In the genomic region with DNA sequence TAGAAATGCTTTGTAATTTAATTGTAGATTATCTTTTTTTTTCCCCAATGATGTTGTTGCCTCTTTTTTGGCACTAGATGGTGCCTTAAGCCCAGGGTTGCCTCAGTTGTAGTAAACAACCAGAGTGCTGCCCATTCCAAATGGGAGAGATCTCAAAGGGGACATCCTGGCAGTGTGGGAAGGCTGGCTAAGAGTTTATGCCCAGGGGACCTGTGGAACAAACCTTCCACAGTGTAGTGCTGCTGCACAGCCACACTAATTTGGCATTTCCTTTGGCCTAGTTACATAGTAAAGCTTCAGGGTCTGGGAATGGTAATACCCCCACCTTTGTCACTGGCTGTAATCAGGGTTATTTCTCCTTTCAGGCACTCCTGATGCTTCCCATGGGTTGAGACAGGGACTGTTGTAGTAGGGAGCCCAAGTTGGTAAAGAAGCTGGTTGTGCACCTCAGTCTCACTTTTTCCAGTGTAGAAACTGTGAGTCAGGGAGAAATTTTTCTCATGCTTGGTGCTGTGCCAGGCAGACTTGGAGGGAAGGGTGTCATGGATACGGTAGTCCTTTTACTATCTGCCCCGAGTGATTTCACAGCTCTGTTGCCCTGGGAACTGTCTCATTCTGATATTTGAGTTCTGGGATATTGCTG, we compare ENCODE assay signal across 9 cellular contexts.
A peak's percentile ranks its signal among the peaks of the same experiment; 100 is the strongest.
DNase-seq lines count a peak whose midpoint lies in the region; TF ChIP-seq lines count a peak whose summit lies in the region.
"Had no signal": no experiment of that assay in that cellular context is flagged by ENCODE, and none has a peak within 500 bp of the region (broad histone marks: within the 10 kb centered on the region; RNA-seq: fewer than 3 reads in every experiment).

No MANE protein-coding gene starts in this region.

- H3K27me3 Mint-ChIP-seq in activated CD4-positive, alpha-beta memory T cell treated with anti-CD3 and anti-CD28 coated beads for 36 hours: peaks cover 9% of the 10 kb centered on the region

- H3F3A ChIP-seq in GM23248 (ENCODE audit: insufficient read depth): peaks cover 37% of the 10 kb centered on the region

- no peak overlapping the region for H3K4me3 Mint-ChIP-seq in activated CD4-positive, alpha-beta memory T cell treated with anti-CD3 and anti-CD28 coated beads for 36 hours
- H3K4me3 Mint-ChIP-seq: activated naive CD8-positive, alpha-beta T cell treated with anti-CD3 and anti-CD28 coated beads for 36 hours had no signal

- H3K9me3 ChIP-seq in GM23248 (ENCODE audit: low read depth): no peaks in the 10 kb centered on the region

- CTCF ChIA-PET in RWPE1 (lab: Yijun Ruan, JAX): interaction anchor here (0.6 to 0.9 kb wide), 7 partner anchors 8 to 644 kb away, joined by 3 to 6 read pairs (median 3); no protein-coding TSS in a partner anchor
- CTCF ChIA-PET in activated CD4-positive, alpha-beta memory T cell treated with anti-CD3 and anti-CD28 coated beads for 36 hours (lab: Charles Lee): no interaction called here

- H3K9me2 ChIP-seq in GM23248 (ENCODE audit: insufficient read depth): no peaks in the 10 kb centered on the region

- H3K27ac ChIP-seq in GM23248: peak overlapping the region; percentile 98
- peak overlapping the region; percentile 78 for H3K27ac ChIP-seq in RWPE1

- H3K36me3 Mint-ChIP-seq in activated CD4-positive, alpha-beta memory T cell treated with anti-CD3 and anti-CD28 coated beads for 36 hours: no peaks in the 10 kb centered on the region

- no peak overlapping the region for H3K27ac Mint-ChIP-seq in activated CD4-positive, alpha-beta memory T cell treated with anti-CD3 and anti-CD28 coated beads for 36 hours
- H3K27ac Mint-ChIP-seq: activated naive CD8-positive, alpha-beta T cell treated with anti-CD3 and anti-CD28 coated beads for 36 hours had no signal

- H3K9me3 Mint-ChIP-seq in activated CD4-positive, alpha-beta memory T cell treated with anti-CD3 and anti-CD28 coated beads for 36 hours: peaks cover 45% of the 10 kb centered on the region

- in situ Hi-C loops in GM23248 (cut with MboI): loop anchor here (25.0 kb wide), 2 partner anchors 624 to 1074 kb away; no protein-coding TSS in a partner anchor

- peak overlapping the region; percentile 73 for H3K4me2 ChIP-seq in GM23248 (ENCODE audit: unreplicated experiment)

- 0% methylated on average over 2 of the region's 2 CpGs for WGBS in GM23248 (ENCODE audit: low coverage in 1 of 2, low lambda C conversion rate in 2 of 2, missing lambda C conversion rate in 2 of 2), 2 experiments

- POLR2A ChIA-PET in RWPE1 (lab: Yijun Ruan, JAX; ENCODE audit: low non-redundant PET): no interaction called here
- POLR2A ChIA-PET in activated CD4-positive, alpha-beta memory T cell treated with anti-CD3 and anti-CD28 coated beads for 36 hours (lab: Charles Lee): no interaction called here

- intact Hi-C loops in activated CD4-positive, alpha-beta memory T cell treated with anti-CD3 and anti-CD28 coated beads for 36 hours (cut with micrococcal nuclease): no loop called here

- peak; percentile 98 for DNase-seq in GM23248
- peak; percentile 82 for DNase-seq in RWPE1 (ENCODE audit: low spot score)
- peak; percentile 98 for DNase-seq in fibroblast of pulmonary artery (ENCODE audit: low read depth)
- DNase-seq in skeletal muscle cell (ENCODE audit: low read depth): peak; percentile 87
- DNase-seq in SIG-M5 treated with dmso at 0.1 percent for 504 hours (lab: John Stamatoyannopoulos, UW; ENCODE audit: unreplicated experiment): no peak
- no peak for DNase-seq in DMS153 treated with DMSO at 0.1 percent for 48 hours (lab: John Stamatoyannopoulos, UW; ENCODE audit: unreplicated experiment)
- no peak for DNase-seq in activated CD4-positive, CD25-positive, alpha-beta regulatory T cell (lab: John Stamatoyannopoulos, UW)
- DNase-seq in activated CD4-positive, alpha-beta memory T cell treated with anti-CD3 and anti-CD28 coated beads for 36 hours: no peak
- DNase-seq: activated naive CD8-positive, alpha-beta T cell treated with anti-CD3 and anti-CD28 coated beads for 36 hours had no signal

- no peaks in the 10 kb centered on the region for H3K36me3 ChIP-seq in GM23248 (ENCODE audit: low read depth)

- H3K4me3 ChIP-seq in GM23248 (peak overlapping the region; percentile 53), fibroblast of pulmonary artery (replicated peaks; ENCODE audit: low read depth, low read length) (no peak overlapping the region), skeletal muscle cell (ENCODE audit: low read depth, low read length) (no peak overlapping the region)

- no peaks in the 10 kb centered on the region for H3K4me1 Mint-ChIP-seq in activated CD4-positive, alpha-beta memory T cell treated with anti-CD3 and anti-CD28 coated beads for 36 hours (ENCODE audit: low read depth)

- H4K20me1 ChIP-seq in GM23248 (ENCODE audit: insufficient read depth): no peaks in the 10 kb centered on the region

- H3K9ac ChIP-seq in GM23248: peak overlapping the region; percentile 86

- H3K79me2 ChIP-seq in GM23248 (ENCODE audit: insufficient read depth): no peaks in the 10 kb centered on the region

- peak overlapping the region; percentile 31 for H2AFZ ChIP-seq in GM23248

- TF ChIP-seq CTCF in RWPE1 (conservative IDR thresholded peaks at IDR 0.05; ENCODE audit: low read depth) (peak; percentile 44), fibroblast of pulmonary artery (IDR thresholded peaks at IDR 0.05; ENCODE audit: low read length, missing control alignments) (peak; percentile 65)

- no peaks in the 10 kb centered on the region for H3K27me3 ChIP-seq in GM23248 (replicated peaks; ENCODE audit: insufficient read depth)

- H3K4me1 ChIP-seq in GM23248 (ENCODE audit: insufficient read depth): peaks cover 35% of the 10 kb centered on the region

Comparison
In these comparisons a context has a peak if more than half of its experiments do, and no peak if none do; other contexts are left out.
1. DNase-seq: peak in GM23248 (single experiment), RWPE1 (single experiment), fibroblast of pulmonary artery (single experiment) and skeletal muscle cell (single experiment); none in SIG-M5 treated with dmso at 0.1 percent for 504 hours (single experiment), DMS153 treated with DMSO at 0.1 percent for 48 hours (single experiment), activated CD4-positive, CD25-positive, alpha-beta regulatory T cell (0 of 4) and activated CD4-positive, alpha-beta memory T cell treated with anti-CD3 and anti-CD28 coated beads for 36 hours (single experiment).